9 cellular contexts compared by ENCODE assay signal in the genomic region with DNA sequence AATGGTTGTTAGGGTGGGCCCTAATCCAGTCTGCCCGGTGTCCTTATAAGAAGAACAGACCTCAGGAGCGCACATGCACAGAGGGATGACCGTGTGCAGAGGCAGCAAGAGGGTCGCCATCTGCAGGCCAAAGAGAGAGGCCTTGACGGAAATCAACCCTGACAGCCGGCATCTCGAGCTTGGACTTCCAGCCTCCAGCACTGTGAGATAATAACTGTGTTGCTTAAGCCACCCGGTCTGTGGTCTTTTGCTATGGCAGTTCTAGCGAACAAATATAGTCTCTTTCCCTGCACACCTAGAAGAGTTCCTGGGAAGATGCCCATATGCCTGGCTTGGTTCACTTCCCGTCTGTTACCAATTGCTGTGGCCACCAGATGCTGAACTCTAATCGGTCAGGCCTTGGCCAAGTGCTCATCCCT. TPM values are rescaled to one million over a fixed set of nuclear protein-coding genes. Genes with fewer than 3 reads are reported as not detected.
DNase-seq lines count a peak whose midpoint lies in the region; ATAC-seq, FAIRE-seq and TF ChIP-seq lines count a peak whose summit lies in the region.
"Had no signal": no experiment of that assay in that cellular context is flagged by ENCODE, and none has a peak within 500 bp of the region (broad histone marks: within the 10 kb centered on the region; RNA-seq: fewer than 3 reads in every experiment).

No MANE protein-coding gene starts in this region.

- dilution Hi-C loops in IMR-90 (cut with HindIII; ENCODE audit: low sequenced_read_pairs, unreplicated experiment), result no loop called here

- H3K4me1 ChIP-seq in IMR-90 (ENCODE audit: control insufficient read depth, insufficient read depth, low read length) (peaks cover 8% of the 10 kb centered on the region), K562 (replicated peaks in 1 of 2; ENCODE audit: control insufficient read depth in 2 of 2, insufficient read depth in 2 of 2, low read length in 2 of 2) (no peaks in the 10 kb centered on the region), right lobe of liver (peaks cover 0 to 14% (median 5%) of the 10 kb centered on the region in 4 donors)
- H3K4me1 ChIP-seq: parathyroid adenoma had no signal

- BruUV-seq in IMR-90 (replicated peaks; lab: Mats Ljungman, UMichigan) (no TSS peak), K562 (replicated peaks; lab: Mats Ljungman, UMichigan) (no TSS peak)

- H3K56ac ChIP-seq in IMR-90 (ENCODE audit: extremely low read depth, insufficient read depth, low read length), result no peak overlapping the region

- TF ChIP-seq CTCF in IMR-90 (conservative IDR thresholded peaks at IDR 0.05; ENCODE audit: low read depth, low read length) (peak; percentile 46), K562 (IDR thresholded peaks at IDR 0.05 in 2 of 3, conservative IDR thresholded peaks at IDR 0.05 in 1 of 3; ENCODE audit: insufficient read depth in 2 of 3, low read depth in 1 of 3, low read length in 3 of 3) (peak; percentile 29 to 54 (median 44); a peak in 4 of 6 replicates), right lobe of liver (IDR thresholded peaks at IDR 0.05) (peak in 3 of 4 donors; percentile 21 to 33 (median 25))

- intact Hi-C loops in IMR-90 (cut with micrococcal nuclease) (no loop called here), K562 (cut with micrococcal nuclease) (no loop called here), right lobe of liver (cut with DNase I) (loop anchor here (10.0 kb wide), 2 partner anchors 268 to 278 kb away; no protein-coding TSS in a partner anchor)

- H4K8ac ChIP-seq in IMR-90 (ENCODE audit: low read depth in 2 of 2, low read length in 2 of 2), result no peak overlapping the region

- CTCF ChIA-PET in IMR-90 (lab: Yijun Ruan, JAX) (interaction anchor here (0.7 to 1.0 kb wide), 2 partner anchors 53 to 61 kb away, joined by 4 read pairs; no protein-coding TSS in a partner anchor), K562 (lab: Yijun Ruan, JAX; ENCODE audit: low intra/inter-chr PET ratio) (interaction anchor here (1.0 to 1.2 kb wide), 2 partner anchors 62 to 269 kb away, joined by 3 to 7 read pairs; no protein-coding TSS in a partner anchor)

- H3K27me3 ChIP-seq in IMR-90 (ENCODE audit: control insufficient read depth, insufficient read depth, low read length) (peaks cover 4% of the 10 kb centered on the region; the same call in 1 of the 2 replicates), K562 (ENCODE audit: control insufficient read depth in 2 of 2, insufficient read depth in 2 of 2, low read length in 2 of 2) (peaks cover 7 to 41% of the 10 kb centered on the region in 2 experiments; a peak in 3 of 5 replicates), right lobe of liver (no peaks in the 10 kb centered on the region)

- 62% methylated on average over 9 of the region's 11 CpGs; no CpG with 5 or more reads in 1 of the 2 experiments for WGBS in IMR-90 (ENCODE audit: extremely low coverage in 2 of 2, insufficient read length in 1 of 2), 2 experiments
- 9% methylated on average over 11 of the region's 11 CpGs for WGBS in K562 (ENCODE audit: insufficient coverage, low coverage, missing lambda C conversion rate)
- WGBS in right lobe of liver (ENCODE audit: insufficient coverage, low coverage, low lambda C conversion rate, missing lambda C conversion rate), result 38% methylated on average over 7 of the region's 11 CpGs

- H3K79me1 ChIP-seq in IMR-90 (ENCODE audit: low read depth in 1 of 2, low read length in 2 of 2), result no peaks in the 10 kb centered on the region

- H4K20me1 ChIP-seq in IMR-90 (ENCODE audit: insufficient read depth, low read length) (no peaks in the 10 kb centered on the region), K562 (replicated peaks; ENCODE audit: control insufficient read depth, insufficient read depth, low read length) (peaks cover under 1% of the 10 kb centered on the region; the same call in 1 of the 2 replicates)

- no peak overlapping the region; the same call in 2 of the 3 replicates for H2BK15ac ChIP-seq in IMR-90 (ENCODE audit: low read depth, low read length)

- H3K18ac ChIP-seq in IMR-90 (ENCODE audit: low read depth, low read length), result no peak overlapping the region

- H3K4ac ChIP-seq in IMR-90 (ENCODE audit: low read depth, low read length), result no peak overlapping the region

- TF ChIP-seq EP300 in K562 (IDR thresholded peaks at IDR 0.05; ENCODE audit: low read length), result no peak

- TF ChIP-seq RAD21 in IMR-90 (IDR thresholded peaks at IDR 0.05; ENCODE audit: low read length) (peak; percentile 46), K562 (CRISPR knock-in tag; conservative IDR thresholded peaks at IDR 0.05 in 1 of 2, IDR thresholded peaks at IDR 0.05 in 1 of 2) (peak in 1 of 2 experiments; percentile 29; a peak in 1 of 4 replicates)

- no peak overlapping the region for H2AK9ac ChIP-seq in IMR-90 (replicated peaks; ENCODE audit: low read depth, low read length, poor library complexity)

- peak; percentile 69 for FAIRE-seq in K562 (lab: Jason Lieb, UNC)

- no peak overlapping the region for H3K9ac ChIP-seq in IMR-90 (ENCODE audit: low read depth, low read length)
- H3K9ac ChIP-seq in K562 (ENCODE audit: insufficient read depth in 1 of 2, low read depth in 2 of 2, low read length in 2 of 2), result no peak overlapping the region
- H3K9ac ChIP-seq: parathyroid adenoma had no signal

- in situ Hi-C loops in IMR-90 (cut with MboI; ENCODE audit: low sequenced_read_pairs) (loop anchor here (25.0 kb wide), 1 partner anchor 484 kb away; no protein-coding TSS in a partner anchor), K562 (cut with MboI) (loop anchor here (10.0 kb wide), 1 partner anchor 58 kb away; no protein-coding TSS in a partner anchor)

- H3K9me1 ChIP-seq in IMR-90 (ENCODE audit: insufficient read depth, low read length) (no peaks in the 10 kb centered on the region), K562 (ENCODE audit: control insufficient read depth, insufficient read depth, low read length) (no peaks in the 10 kb centered on the region)

- H3K79me2 ChIP-seq in K562 (ENCODE audit: control insufficient read depth, insufficient read depth, low read length), result no peaks in the 10 kb centered on the region
- H3K79me2 ChIP-seq: parathyroid adenoma had no signal

- H2AFZ ChIP-seq in IMR-90 (replicated peaks; ENCODE audit: low read length, poor library complexity) (peak overlapping the region; percentile 40), K562 (ENCODE audit: low read depth, low read length) (no peak overlapping the region)
- H2AFZ ChIP-seq: parathyroid adenoma had no signal

- POLR2A ChIA-PET in IMR-90 (lab: Charles Lee; ENCODE audit: unreplicated experiment), result no interaction called here
- POLR2A ChIA-PET in K562 (lab: Yijun Ruan, JAX), result no interaction called here

- no peak overlapping the region for H2AK5ac ChIP-seq in IMR-90 (ENCODE audit: low read depth, low read length)

- H3K4me2 ChIP-seq in IMR-90 (ENCODE audit: low read depth, low read length) (no peak overlapping the region), K562 (ENCODE audit: insufficient read depth, low read length) (no peak overlapping the region)

- H2BK120ac ChIP-seq in IMR-90 (ENCODE audit: low read depth, low read length), result no peak overlapping the region; the same call in 1 of the 2 replicates

- H3K4me3 ChIP-seq in IMR-90 (ENCODE audit: insufficient read depth, low read depth, low read length) (no peak overlapping the region), K562 (no peak overlapping the region), right lobe of liver (no peak overlapping the region)

- no peak overlapping the region for H3K23ac ChIP-seq in IMR-90 (ENCODE audit: low read depth, low read length)

- H3K36me3 ChIP-seq in IMR-90 (ENCODE audit: control insufficient read depth, insufficient read depth, low read length), result no peaks in the 10 kb centered on the region
- no peaks in the 10 kb centered on the region for H3K36me3 ChIP-seq in K562 (ENCODE audit: control insufficient read depth, insufficient read depth, low read length)
- no peaks in the 10 kb centered on the region for H3K36me3 ChIP-seq in right lobe of liver

- TF ChIP-seq POLR2A in IMR-90 (IDR thresholded peaks at IDR 0.05; ENCODE audit: low read depth, low read length), result no peak
- no peak for TF ChIP-seq POLR2A in K562 (conservative IDR thresholded peaks at IDR 0.05)
- no peak for TF ChIP-seq POLR2A in right lobe of liver (IDR thresholded peaks at IDR 0.05)

- DNase-seq in DMS 273 treated with DMSO at 0.1 percent for 48 hours (lab: John Stamatoyannopoulos, UW) (peak; percentile 9), IMR-90 (peak; percentile 45), K562 (ENCODE audit: extremely low read depth in 1 of 4, low spot score in 3 of 4) (peak in 1 of 4 experiments; percentile 46), right lobe of liver (peak in 1 of 3 donors; percentile 66), NCI-H187 treated with DMSO at 0.1 percent for 48 hours (lab: John Stamatoyannopoulos, UW) (no peak), NCI-H510A treated with DMSO at 0.1 percent for 48 hours (lab: John Stamatoyannopoulos, UW) (no peak), T-helper 1 cell (no peak)

- no peak overlapping the region for H3K14ac ChIP-seq in IMR-90 (replicated peaks; ENCODE audit: low read depth, low read length)

- ATAC-seq in IMR-90 (ENCODE audit: low read depth) (peak; percentile 53; the same call in 1 of the 2 replicates), K562 (peak; percentile 83), right lobe of liver (peak; percentile 45 to 68 (median 52)), HG03039 (IDR thresholded peaks at IDR 0.05; ENCODE audit: unreplicated experiment) (no peak)

- H3K27ac ChIP-seq in IMR-90 (ENCODE audit: insufficient read depth, low read length) (no peak overlapping the region), K562 (ENCODE audit: extremely low read depth, low read depth, low read length) (no peak overlapping the region), right lobe of liver (no peak overlapping the region)
- H3K27ac ChIP-seq: parathyroid adenoma had no signal

- H4K91ac ChIP-seq in IMR-90 (ENCODE audit: insufficient read depth, low read depth, low read length), result peak overlapping the region; percentile 47; the same call in 1 of the 2 replicates

- H2BK5ac ChIP-seq in IMR-90 (ENCODE audit: low read depth, low read length, poor library complexity, severe bottlenecking), result no peak overlapping the region

- H3K9me3 ChIP-seq in IMR-90 (ENCODE audit: control insufficient read depth, insufficient read depth, low read length) (no peaks in the 10 kb centered on the region), K562 (replicated peaks; ENCODE audit: control insufficient read depth, insufficient read depth, low read depth, low read length) (no peaks in the 10 kb centered on the region), right lobe of liver (no peaks in the 10 kb centered on the region)

- no peak overlapping the region for H4K5ac ChIP-seq in IMR-90 (ENCODE audit: low read depth, low read length)

- no peak overlapping the region for H2BK20ac ChIP-seq in IMR-90 (ENCODE audit: low read depth, low read length)

RNA-seq across cellular contexts. Expression of a gene that starts 35.3 kb away (rescaled TPM):
- 1.1 and 1.6 TPM in 2 replicates for total RNA-seq in IMR-90 (2012; rRNA removed)
- polyA plus RNA-seq in IMR-90 (2012; rRNA removed), result 2.4 and 2.6 TPM in 2 replicates
- polyA plus RNA-seq in IMR-90 (2012; cell fraction: cytosol; rRNA removed), result 1.3 and 4.5 TPM in 2 replicates
- polyA plus RNA-seq in IMR-90 (2012; cell fraction: nucleus; rRNA removed; ENCODE audit: low replicate concordance), result 1.7 and 2.0 TPM in 2 replicates
- not detected in 2 replicates for total RNA-seq in K562 (2011; cell fraction: chromatin; rRNA removed; ENCODE audit: low replicate concordance)
- total RNA-seq in K562 (2011; cell fraction: nucleolus; rRNA removed), result not detected in 2 replicates
- total RNA-seq in K562 (2011; cell fraction: nucleoplasm; rRNA removed), result not detected in 2 replicates
- total RNA-seq in K562 (2014; rRNA removed), result not detected in 2 replicates
- total RNA-seq in K562 (2014; rRNA removed; fragmentation: Illumina TruSeq; extraction: Trizol), result not detected in 2 replicates
- not detected in 2 replicates for total RNA-seq in K562 (2015; rRNA removed; fragmentation: Illumina TruSeq; extraction: Trizol)
- 0.16 TPM in 1 of 2 replicates, not detected in the other for total RNA-seq in K562 (2021)
- polyA plus RNA-seq in K562 (2011; rRNA removed), result not detected in 2 replicates
- polyA plus RNA-seq in K562 (2011; cell fraction: cytosol; rRNA removed), result 0.01 TPM in 1 of 2 replicates, not detected in the other
- polyA plus RNA-seq in K562 (2011; cell fraction: nucleus; rRNA removed), result not detected in 2 replicates
- not detected in 2 replicates for polyA plus RNA-seq in K562 (2012)
- not detected in 2 replicates for polyA plus RNA-seq in K562 (2014; fragmentation: Illumina TruSeq; extraction: Trizol)
- not detected for polyA plus RNA-seq in K562 (2014; fragmentation: Nextera tagmentation; extraction: Ambion mirVana)
- polyA plus RNA-seq in K562 (2014; rRNA removed), result not detected in 2 replicates
- not detected in 2 replicates for polyA minus RNA-seq in K562 (2011; rRNA and poly(A)+ RNA removed)
- not detected in 2 replicates for polyA minus RNA-seq in K562 (2011; cell fraction: cytosol; rRNA and poly(A)+ RNA removed)
- polyA minus RNA-seq in K562 (2011; cell fraction: nucleus; rRNA and poly(A)+ RNA removed), result not detected in 2 replicates
- total RNA-seq in right lobe of liver, result 10 to 100 TPM in 5 of 6 experiments, 1 to 10 TPM in 1; 9.0 to 30.5 (median 13.7) TPM

Comparison
In these comparisons a context has a peak if more than half of its experiments do, and no peak if none do; other contexts are left out.
1. DNase-seq: peak in DMS 273 treated with DMSO at 0.1 percent for 48 hours (single experiment) and IMR-90 (single experiment); none in NCI-H187 treated with DMSO at 0.1 percent for 48 hours (single experiment), NCI-H510A treated with DMSO at 0.1 percent for 48 hours (single experiment) and T-helper 1 cell (0 of 5).
2. intact Hi-C loops: an anchor here in right lobe of liver (10.0 kb wide); none called in IMR-90 and K562.
3. Peak in every context shown above with its lines, with median percentiles within 50 percentile points of each other: CTCF ChIP-seq.